19 cellular contexts compared by ENCODE assay signal in the genomic region with DNA sequence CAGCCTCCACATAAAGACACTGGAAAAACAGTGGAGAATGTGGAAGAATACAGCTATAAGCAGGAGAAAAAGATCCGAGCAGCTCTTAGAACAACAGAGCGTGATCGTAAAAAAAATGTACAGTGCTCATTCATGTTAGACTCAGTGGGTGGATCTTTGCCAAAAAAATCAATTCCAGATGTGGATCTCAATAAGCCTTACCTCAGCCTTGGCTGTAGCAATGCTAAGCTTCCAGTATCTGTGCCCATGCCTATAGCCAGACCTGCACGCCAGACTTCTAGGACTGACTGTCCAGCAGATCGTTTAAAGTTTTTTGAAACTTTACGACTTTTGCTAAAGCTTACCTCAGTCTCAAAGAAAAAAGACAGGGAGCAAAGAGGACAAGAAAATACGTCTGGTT.
DNase-seq lines count a peak whose midpoint lies in the region; ATAC-seq lines count a peak whose summit lies in the region.
"Had no signal": no experiment of that assay in that cellular context is flagged by ENCODE, and none has a peak within 500 bp of the region (broad histone marks: within the 10 kb centered on the region; RNA-seq: fewer than 3 reads in every experiment).

No MANE protein-coding gene starts in this region.

- no peak for ATAC-seq in HG03025 (IDR thresholded peaks at IDR 0.05; ENCODE audit: low FRiP score, unreplicated experiment)
- ATAC-seq: gastrocnemius medialis, psoas muscle had no signal

- DNase-seq in AG08395 (ENCODE audit: low spot score) = peak; percentile 63
- peak; percentile 40 for DNase-seq in HS-5 (ENCODE audit: low read depth)
- peak; percentile 66 for DNase-seq in brain pericyte (ENCODE audit: low read depth, low spot score)
- DNase-seq in iris pigment epithelial cell (ENCODE audit: low read depth) = peak; percentile 46
- DNase-seq in activated gamma-delta T cell (lab: John Stamatoyannopoulos, UW) = no peak
- DNase-seq in D341Med (ENCODE audit: low spot score) = no peak
- DNase-seq in GM19238 (ENCODE audit: insufficient read length, low spot score) = no peak
- DNase-seq: activated T-cell treated with anti-CD3 and anti-CD28 coated beads for 4 hours; anterior cingulate cortex; CD4-positive, alpha-beta memory T cell; gastrocnemius medialis; NCI-H2107; NCI-H526; psoas muscle; Right ventricle myocardium superior; stimulated activated CD4-positive, alpha-beta T cell treated with anti-CD3 and anti-CD28 coated beads, Interleukin-12 subunit alpha, Interleukin-12 subunit beta, amount 100 ng/mL, for 4 hours; substantia nigra; uterus had no signal

Comparison
In these comparisons a context has a peak if more than half of its experiments do, and no peak if none do; other contexts are left out.
1. DNase-seq: peak in AG08395 (single experiment), HS-5 (single experiment), brain pericyte (single experiment) and iris pigment epithelial cell (single experiment); none in activated gamma-delta T cell (single experiment), D341Med (single experiment) and GM19238 (single experiment).